ENCODE assay signal across 25 cellular contexts in genomic region chr18:13420969-13421686, GRCh38.
DNase-seq lines count a peak whose midpoint lies in the region; ATAC-seq and TF ChIP-seq lines count a peak whose summit lies in the region.
"Had no signal": no experiment of that assay in that cellular context is flagged by ENCODE, and none has a peak within 500 bp of the region (broad histone marks: within the 10 kb centered on the region; RNA-seq: fewer than 3 reads in every experiment).

No MANE protein-coding gene starts in this region.

- peaks cover 16% of the 10 kb centered on the region for H4K20me1 ChIP-seq in smooth muscle cell (ENCODE audit: low read depth)

- H3K4me3 Mint-ChIP-seq in activated CD4-positive, alpha-beta T cell treated with anti-CD3 and anti-CD28 coated beads, Interleukin-2, amount 10 ng/mL, durations not matched to agents 24 days and 14 days = peak overlapping the region; percentile 19
- no peak overlapping the region for H3K4me3 Mint-ChIP-seq in activated CD8-positive, alpha-beta T cell treated with anti-CD3 and anti-CD28 coated beads, Interleukin-2, amount 10 ng/mL, durations not matched to agents 7 days and 5 days
- H3K4me3 Mint-ChIP-seq: activated T-cell treated with anti-CD3 and anti-CD28 coated beads, Interleukin-2, amount 50 U/mL, for 72 hours; HFFc6; immature natural killer cell had no signal

- POLR2A ChIA-PET in activated CD8-positive, alpha-beta T cell treated with anti-CD3 and anti-CD28 coated beads, Interleukin-2, amount 10 ng/mL, durations not matched to agents 7 days and 5 days (lab: Charles Lee) = interaction anchor here (0.8 kb wide), 1 partner anchor 11 kb away, joined by 3 read pairs; no protein-coding TSS in a partner anchor

- no peaks in the 10 kb centered on the region for H3K9me3 Mint-ChIP-seq in activated CD4-positive, alpha-beta T cell treated with anti-CD3 and anti-CD28 coated beads, Interleukin-2, amount 10 ng/mL, durations not matched to agents 24 days and 14 days
- H3K9me3 Mint-ChIP-seq in activated CD8-positive, alpha-beta T cell treated with anti-CD3 and anti-CD28 coated beads, Interleukin-2, amount 10 ng/mL, durations not matched to agents 7 days and 5 days (ENCODE audit: insufficient read depth) = no peaks in the 10 kb centered on the region
- H3K9me3 Mint-ChIP-seq: activated T-cell treated with anti-CD3 and anti-CD28 coated beads, Interleukin-2, amount 50 U/mL, for 72 hours; immature natural killer cell had no signal

- H3K36me3 ChIP-seq in KOPT-K1 (ENCODE audit: insufficient read depth, low read length) = no peaks in the 10 kb centered on the region; the same call in 1 of the 2 replicates
- H3K36me3 ChIP-seq in smooth muscle cell (ENCODE audit: low read depth) = no peaks in the 10 kb centered on the region
- H3K36me3 ChIP-seq: esophagus squamous epithelium, left lung, neutrophil had no signal

- H3K9ac ChIP-seq in smooth muscle cell (ENCODE audit: low read depth) = peak overlapping the region; percentile 28

- H3K79me2 ChIP-seq in smooth muscle cell (ENCODE audit: low read depth) = peaks cover 23% of the 10 kb centered on the region

- H3K4me2 ChIP-seq in smooth muscle cell = peak overlapping the region; percentile 41

- H3K27me3 ChIP-seq in smooth muscle cell (ENCODE audit: low read depth) = no peaks in the 10 kb centered on the region
- H3K27me3 ChIP-seq: esophagus squamous epithelium, left lung, neutrophil had no signal

- TF ChIP-seq CTCF in smooth muscle cell (IDR thresholded peaks at IDR 0.05; ENCODE audit: borderline replicate concordance, insufficient read depth, poor library complexity, severe bottlenecking) = no peak

- peaks cover 37% of the 10 kb centered on the region for H3K4me1 Mint-ChIP-seq in activated CD4-positive, alpha-beta T cell treated with anti-CD3 and anti-CD28 coated beads, Interleukin-2, amount 10 ng/mL, durations not matched to agents 24 days and 14 days
- peaks cover 64% of the 10 kb centered on the region for H3K4me1 Mint-ChIP-seq in activated CD8-positive, alpha-beta T cell treated with anti-CD3 and anti-CD28 coated beads, Interleukin-2, amount 10 ng/mL, durations not matched to agents 7 days and 5 days (ENCODE audit: low read depth)

- H3K27ac Mint-ChIP-seq in activated CD4-positive, alpha-beta T cell treated with anti-CD3 and anti-CD28 coated beads, Interleukin-2, amount 10 ng/mL, durations not matched to agents 24 days and 14 days = peak overlapping the region; percentile 28
- peak overlapping the region; percentile 78 for H3K27ac Mint-ChIP-seq in activated CD8-positive, alpha-beta T cell treated with anti-CD3 and anti-CD28 coated beads, Interleukin-2, amount 10 ng/mL, durations not matched to agents 7 days and 5 days
- H3K27ac Mint-ChIP-seq: activated T-cell treated with anti-CD3 and anti-CD28 coated beads, Interleukin-2, amount 50 U/mL, for 72 hours; HFFc6; immature natural killer cell had no signal

- intact Hi-C loops in activated CD4-positive, alpha-beta T cell treated with anti-CD3 and anti-CD28 coated beads, Interleukin-2, amount 10 ng/mL, durations not matched to agents 24 days and 14 days (cut with micrococcal nuclease) = no loop called here

- no peak overlapping the region for H2AFZ ChIP-seq in smooth muscle cell (ENCODE audit: low read depth)

- WGBS in smooth muscle cell (ENCODE audit: low lambda C conversion rate) = 95% methylated on average over 19 of the region's 19 CpGs

- CTCF ChIA-PET in activated CD8-positive, alpha-beta T cell treated with anti-CD3 and anti-CD28 coated beads, Interleukin-2, amount 10 ng/mL, durations not matched to agents 7 days and 5 days (lab: Charles Lee) = interaction anchor here (0.8 to 1.1 kb wide), 2 partner anchors 19 to 205 kb away, joined by 3 read pairs; no protein-coding TSS in a partner anchor

- no peak overlapping the region for H3K4me3 ChIP-seq in smooth muscle cell
- H3K4me3 ChIP-seq: esophagus squamous epithelium, left lung had no signal

- no peaks in the 10 kb centered on the region for H3K27me3 Mint-ChIP-seq in activated CD4-positive, alpha-beta T cell treated with anti-CD3 and anti-CD28 coated beads, Interleukin-2, amount 10 ng/mL, durations not matched to agents 24 days and 14 days
- H3K27me3 Mint-ChIP-seq in activated CD8-positive, alpha-beta T cell treated with anti-CD3 and anti-CD28 coated beads, Interleukin-2, amount 10 ng/mL, durations not matched to agents 7 days and 5 days (ENCODE audit: low read depth) = no peaks in the 10 kb centered on the region

- H3F3A ChIP-seq in smooth muscle cell (ENCODE audit: low read depth) = no peaks in the 10 kb centered on the region

- no peak for DNase-seq in activated CD4-positive, alpha-beta T cell treated with anti-CD3 and anti-CD28 coated beads, Interleukin-2, amount 10 ng/mL, durations not matched to agents 24 days and 14 days
- DNase-seq in activated CD4-positive, alpha-beta T cell treated with anti-CD3 and anti-CD28 coated beads, Interleukin-2, amount 50 U/mL, for 1 hour = no peak
- peak; percentile 45 for DNase-seq in activated CD8-positive, alpha-beta T cell treated with anti-CD3 and anti-CD28 coated beads, Interleukin-2, amount 10 ng/mL, durations not matched to agents 7 days and 5 days
- DNase-seq in smooth muscle cell (lab: John Stamatoyannopoulos, UW; ENCODE audit: unreplicated experiment) = no peak
- no peak for DNase-seq in OCI-M2 (lab: John Stamatoyannopoulos, UW; ENCODE audit: unreplicated experiment)
- DNase-seq: activated naive CD4-positive, alpha-beta T cell treated with anti-CD3 and anti-CD28 coated beads, Interleukin-2, amount 50 U/mL, for 16 hours; activated T-cell treated with anti-CD3 and anti-CD28 coated beads, Interleukin-2, amount 50 U/mL, for 72 hours; caudate nucleus; esophagus squamous epithelium; foreskin melanocyte; GOT3; HFFc6; hippocampal formation; immature natural killer cell; left lung; NCI-H1092; NCI-H1694 treated with DMSO at 0.1 percent for 48 hours; NCI-H524 treated with DMSO at 0.1 percent for 48 hours; NK-92 treated with Interleukin-12 subunit alpha and Interleukin-12 subunit beta, amount 100 ng/mL, for 24 hours; trophoblast cell had no signal

- H3K36me3 Mint-ChIP-seq in activated CD4-positive, alpha-beta T cell treated with anti-CD3 and anti-CD28 coated beads, Interleukin-2, amount 10 ng/mL, durations not matched to agents 24 days and 14 days (ENCODE audit: low read depth) = no peaks in the 10 kb centered on the region
- no peaks in the 10 kb centered on the region for H3K36me3 Mint-ChIP-seq in activated CD8-positive, alpha-beta T cell treated with anti-CD3 and anti-CD28 coated beads, Interleukin-2, amount 10 ng/mL, durations not matched to agents 7 days and 5 days (ENCODE audit: low read depth)
- H3K36me3 Mint-ChIP-seq: immature natural killer cell had no signal

- peak; percentile 42 for ATAC-seq in activated CD8-positive, alpha-beta T cell treated with anti-CD3 and anti-CD28 coated beads, Interleukin-2, amount 10 ng/mL, durations not matched to agents 7 days and 5 days
- ATAC-seq in HG02981 (IDR thresholded peaks at IDR 0.05; ENCODE audit: unreplicated experiment) (no peak), HG02763 (IDR thresholded peaks at IDR 0.05; ENCODE audit: unreplicated experiment) (no peak)
- ATAC-seq: HepG2, left lung had no signal

- H3K9me3 ChIP-seq in KOPT-K1 (ENCODE audit: insufficient read depth, low read length, poor library complexity, severe bottlenecking) = no peaks in the 10 kb centered on the region
- H3K9me3 ChIP-seq in smooth muscle cell (replicated peaks; ENCODE audit: low read depth) = no peaks in the 10 kb centered on the region
- H3K9me3 ChIP-seq: esophagus squamous epithelium, left lung, neutrophil had no signal

- peak overlapping the region; percentile 80 for H3K27ac ChIP-seq in KOPT-K1 (ENCODE audit: low read depth, low read length, poor library complexity, severe bottlenecking)
- H3K27ac ChIP-seq in smooth muscle cell (ENCODE audit: low read depth) = peak overlapping the region; percentile 80
- H3K27ac ChIP-seq: esophagus squamous epithelium, left lung, neutrophil had no signal

- H3K4me1 ChIP-seq in smooth muscle cell (ENCODE audit: low read depth) = no peaks in the 10 kb centered on the region
